In genomic region chr12:92122941-92123779, GRCh38 we compare ENCODE assay signal across 21 cellular contexts. TPM values are rescaled to one million over a fixed set of nuclear protein-coding genes. Genes with fewer than 3 reads are reported as not detected.
DNase-seq lines count a peak whose midpoint lies in the region; ATAC-seq, FAIRE-seq and TF ChIP-seq lines count a peak whose summit lies in the region.
"Had no signal": no experiment of that assay in that cellular context is flagged by ENCODE, and none has a peak within 500 bp of the region (broad histone marks: within the 10 kb centered on the region; RNA-seq: fewer than 3 reads in every experiment).

No MANE protein-coding gene starts in this region.

- no peak overlapping the region for H3K4me3 ChIP-seq in MM.1S (ENCODE audit: low read length)
- H3K4me3 ChIP-seq in K562, result no peak overlapping the region
- no peak overlapping the region for H3K4me3 ChIP-seq in CD4-positive, alpha-beta memory T cell (ENCODE audit: low read length in 2 of 2)
- H3K4me3 ChIP-seq: BLaER1 treated with 17β-estradiol and CSF1 and Interleukin-3, amounts not matched to agents 10 nM and 100 nM; vagina had no signal

- H3K4me1 ChIP-seq in MM.1S (ENCODE audit: low read length) (no peaks in the 10 kb centered on the region), K562 (replicated peaks in 1 of 2; ENCODE audit: control insufficient read depth in 2 of 2, insufficient read depth in 2 of 2, low read length in 2 of 2) (peaks cover 0 to 8% of the 10 kb centered on the region in 2 experiments; a peak in 2 of 5 replicates)
- peaks cover 27% of the 10 kb centered on the region for H3K4me1 ChIP-seq in CD4-positive, alpha-beta memory T cell (ENCODE audit: insufficient read depth, low read length)
- H3K4me1 ChIP-seq: parathyroid adenoma had no signal

- no peaks in the 10 kb centered on the region for H3K27me3 ChIP-seq in MM.1S (replicated peaks; ENCODE audit: insufficient read depth, low read length)
- no peaks in the 10 kb centered on the region for H3K27me3 ChIP-seq in K562 (ENCODE audit: control insufficient read depth in 2 of 2, insufficient read depth in 2 of 2, low read length in 2 of 2)
- no peaks in the 10 kb centered on the region for H3K27me3 ChIP-seq in CD4-positive, alpha-beta memory T cell (ENCODE audit: insufficient read depth, low read length)
- H3K27me3 ChIP-seq: BLaER1 treated with 17β-estradiol and CSF1 and Interleukin-3, amounts not matched to agents 10 nM and 100 nM; vagina had no signal

- DNase-seq in activated naive CD4-positive, alpha-beta T cell treated with anti-CD3 and anti-CD28 coated beads for 36 hours, result no peak
- DNase-seq in activated naive CD4-positive, alpha-beta T cell treated with Interleukin-2 at 50 U/mL for 16 hours, result no peak
- DNase-seq in MM.1S (peak; percentile 5), K562 (ENCODE audit: extremely low read depth in 1 of 4, low spot score in 3 of 4) (no peak), progenitor cell of endocrine pancreas (ENCODE audit: low spot score, unreplicated experiment) (no peak)
- DNase-seq in CD4-positive, alpha-beta memory T cell, result no peak
- DNase-seq: DMS153; effector CD4-positive, alpha-beta T cell; mesenchymal stem cell; NCI-H1092 treated with DMSO at 0.1 percent for 48 hours; NCI-H2081 treated with DMSO at 0.1 percent for 48 hours; NCI-H446 treated with DMSO at 0.1 percent for 48 hours; NK-92 treated with Interleukin-12 subunit alpha and Interleukin-12 subunit beta, amount 100 ng/mL, for 24 hours had no signal

- no peaks in the 10 kb centered on the region for H3K9me2 ChIP-seq in MM.1S (replicated peaks; ENCODE audit: insufficient read depth, low read length)

- H3K27ac ChIP-seq in MM.1S (ENCODE audit: low read length), result no peak overlapping the region
- no peak overlapping the region for H3K27ac ChIP-seq in K562 (ENCODE audit: extremely low read depth, low read depth, low read length)
- H3K27ac ChIP-seq in CD4-positive, alpha-beta memory T cell (ENCODE audit: low read depth, low read length), result no peak overlapping the region
- H3K27ac ChIP-seq: parathyroid adenoma, vagina had no signal

- H4K20me1 ChIP-seq in MM.1S (ENCODE audit: insufficient read depth, low read length) (no peaks in the 10 kb centered on the region), K562 (replicated peaks; ENCODE audit: control insufficient read depth, insufficient read depth, low read length) (no peaks in the 10 kb centered on the region)

- no peak overlapping the region for H3K4me2 ChIP-seq in MM.1S (ENCODE audit: low read depth, low read length)
- no peak overlapping the region for H3K4me2 ChIP-seq in K562 (ENCODE audit: insufficient read depth, low read length)

- ATAC-seq in K562, result peak; percentile 25; the same call in 2 of the 3 replicates
- ATAC-seq in GM19351 (IDR thresholded peaks at IDR 0.05; ENCODE audit: unreplicated experiment), result no peak
- no peak for ATAC-seq in HG03039 (IDR thresholded peaks at IDR 0.05; ENCODE audit: unreplicated experiment)
- ATAC-seq: sciatic nerve had no signal

- H3K9ac ChIP-seq in MM.1S (ENCODE audit: low read length), result no peak overlapping the region
- no peak overlapping the region for H3K9ac ChIP-seq in K562 (ENCODE audit: insufficient read depth in 1 of 2, low read depth in 2 of 2, low read length in 2 of 2)
- H3K9ac ChIP-seq: BLaER1 treated with 17β-estradiol and CSF1 and Interleukin-3, amounts not matched to agents 10 nM and 100 nM; parathyroid adenoma had no signal

- peak overlapping the region; percentile 91 for H3K27ac Mint-ChIP-seq in activated naive CD4-positive, alpha-beta T cell treated with anti-CD3 and anti-CD28 coated beads for 36 hours
- peak overlapping the region; percentile 82 for H3K27ac Mint-ChIP-seq in progenitor cell of endocrine pancreas
- H3K27ac Mint-ChIP-seq in CD4-positive, alpha-beta memory T cell, result peak overlapping the region in 3 of 7 donors; percentile 30 to 83 (median 48)
- H3K27ac Mint-ChIP-seq: activated T-helper 2 cell treated with anti-CD3 and anti-CD28 coated beads, Interferon-gamma antibody, Interleukin-2, Interleukin-4, amounts not matched to agents 10 μg/mL and 5 μg/mL and 100 μg/mL, durations not matched to agents 14 hours and 24 hours and 36 hours had no signal

- H3K4me1 Mint-ChIP-seq in activated naive CD4-positive, alpha-beta T cell treated with anti-CD3 and anti-CD28 coated beads for 36 hours (ENCODE audit: low read depth), result peaks cover 75% of the 10 kb centered on the region
- H3K4me1 Mint-ChIP-seq in progenitor cell of endocrine pancreas (ENCODE audit: low read depth), result peaks cover 42% of the 10 kb centered on the region
- H3K4me1 Mint-ChIP-seq in CD4-positive, alpha-beta memory T cell, result peaks cover 30 to 65% (median 41%) of the 10 kb centered on the region in 4 donors

- peaks cover 63% of the 10 kb centered on the region for H3K79me2 ChIP-seq in MM.1S (ENCODE audit: low read length)
- peaks cover 6% of the 10 kb centered on the region; the same call in 2 of the 3 replicates for H3K79me2 ChIP-seq in K562 (ENCODE audit: control insufficient read depth, insufficient read depth, low read length)
- H3K79me2 ChIP-seq: parathyroid adenoma had no signal

- no peak for FAIRE-seq in K562 (lab: Jason Lieb, UNC)
- FAIRE-seq: H1 had no signal

- H3K36me3 ChIP-seq in MM.1S (replicated peaks; ENCODE audit: insufficient read depth, low read length), result no peaks in the 10 kb centered on the region
- H3K36me3 ChIP-seq in K562 (ENCODE audit: control insufficient read depth, insufficient read depth, low read length), result peaks cover 3% of the 10 kb centered on the region; the same call in 1 of the 3 replicates
- H3K36me3 ChIP-seq in CD4-positive, alpha-beta memory T cell (ENCODE audit: insufficient read depth, low read length), result peaks cover 2% of the 10 kb centered on the region
- H3K36me3 ChIP-seq: vagina had no signal

- intact Hi-C loops in activated naive CD4-positive, alpha-beta T cell treated with anti-CD3 and anti-CD28 coated beads for 36 hours (cut with micrococcal nuclease), result no loop called here
- intact Hi-C loops in K562 (cut with micrococcal nuclease), result no loop called here
- intact Hi-C loops in CD4-positive, alpha-beta memory T cell (cut with micrococcal nuclease), result loop anchor here (1.0 kb wide), 1 partner anchor 12 kb away; no protein-coding TSS in a partner anchor

- TF ChIP-seq EP300 in K562 (IDR thresholded peaks at IDR 0.05; ENCODE audit: low read length), result no peak

- no peaks in the 10 kb centered on the region for H3K27me3 Mint-ChIP-seq in activated naive CD4-positive, alpha-beta T cell treated with anti-CD3 and anti-CD28 coated beads for 36 hours (ENCODE audit: low read depth)
- no peaks in the 10 kb centered on the region for H3K27me3 Mint-ChIP-seq in progenitor cell of endocrine pancreas
- H3K27me3 Mint-ChIP-seq in CD4-positive, alpha-beta memory T cell, result no peaks in the 10 kb centered on the region

- TF ChIP-seq POLR2A in K562 (conservative IDR thresholded peaks at IDR 0.05), result no peak

- TF ChIP-seq CTCF in MM.1S (IDR thresholded peaks at IDR 0.05; ENCODE audit: low read length) (no peak), K562 (IDR thresholded peaks at IDR 0.05 in 2 of 3, conservative IDR thresholded peaks at IDR 0.05 in 1 of 3; ENCODE audit: insufficient read depth in 2 of 3, low read depth in 1 of 3, low read length in 3 of 3) (no peak), progenitor cell of endocrine pancreas (IDR thresholded peaks at IDR 0.05; ENCODE audit: unreplicated experiment) (no peak)

- no peak overlapping the region for H2AFZ ChIP-seq in MM.1S (ENCODE audit: low read length)
- H2AFZ ChIP-seq in K562 (ENCODE audit: low read depth, low read length), result no peak overlapping the region
- H2AFZ ChIP-seq: parathyroid adenoma had no signal

- peaks cover 46% of the 10 kb centered on the region for H3K36me3 Mint-ChIP-seq in activated naive CD4-positive, alpha-beta T cell treated with anti-CD3 and anti-CD28 coated beads for 36 hours (ENCODE audit: low read depth)
- peaks cover 31% of the 10 kb centered on the region for H3K36me3 Mint-ChIP-seq in progenitor cell of endocrine pancreas (ENCODE audit: insufficient read depth)
- H3K36me3 Mint-ChIP-seq in CD4-positive, alpha-beta memory T cell, result peaks cover 52 to 61% of the 10 kb centered on the region in 2 donors

- WGBS in K562 (ENCODE audit: insufficient coverage, low coverage, missing lambda C conversion rate), result 70% methylated on average over 4 of the region's 4 CpGs

- peaks cover 10% of the 10 kb centered on the region for H3K9me3 Mint-ChIP-seq in activated naive CD4-positive, alpha-beta T cell treated with anti-CD3 and anti-CD28 coated beads for 36 hours
- H3K9me3 Mint-ChIP-seq in progenitor cell of endocrine pancreas (ENCODE audit: low read depth), result peaks cover 19% of the 10 kb centered on the region
- peaks cover 3 to 33% (median 26%) of the 10 kb centered on the region in 8 donors for H3K9me3 Mint-ChIP-seq in CD4-positive, alpha-beta memory T cell

- CTCF ChIA-PET in activated naive CD4-positive, alpha-beta T cell treated with anti-CD3 and anti-CD28 coated beads for 36 hours (lab: Charles Lee), result interaction anchor here (0.5 to 1.4 kb wide), 2 partner anchors 9 to 381 kb away, joined by 3 to 5 read pairs; no protein-coding TSS in a partner anchor
- CTCF ChIA-PET in K562 (lab: Yijun Ruan, JAX; ENCODE audit: low intra/inter-chr PET ratio), result no interaction called here
- CTCF ChIA-PET in CD4-positive, alpha-beta memory T cell (lab: Charles Lee; ENCODE audit: partially characterized antibody), result interaction anchor here (0.8 kb wide), 1 partner anchor 12 kb away, joined by 3 read pairs; no protein-coding TSS in a partner anchor

- H3K9me1 ChIP-seq in K562 (ENCODE audit: control insufficient read depth, insufficient read depth, low read length), result no peaks in the 10 kb centered on the region

- in situ Hi-C loops in K562 (cut with MboI), result no loop called here

- POLR2A ChIA-PET in K562 (lab: Yijun Ruan, JAX), result interaction anchor here (0.6 to 5.6 kb wide), 4 partner anchors 11 to 30 kb away, joined by 3 to 32 read pairs (median 4); partner anchors contain the start of gene BTG1
- POLR2A ChIA-PET in CD4-positive, alpha-beta memory T cell (lab: Charles Lee; ENCODE audit: partially characterized antibody), result interaction anchor here (1.0 to 7.8 kb wide), 6 partner anchors 10 to 93 kb away, joined by 3 to 54 read pairs (median 8); partner anchors contain the start of gene BTG1

- H3F3A ChIP-seq in MM.1S (ENCODE audit: insufficient read depth, low read length), result no peaks in the 10 kb centered on the region

- no peak for TF ChIP-seq RAD21 in K562 (CRISPR knock-in tag; conservative IDR thresholded peaks at IDR 0.05 in 1 of 2, IDR thresholded peaks at IDR 0.05 in 1 of 2)

- BruUV-seq in K562 (replicated peaks; lab: Mats Ljungman, UMichigan), result no TSS peak

- H3K9me3 ChIP-seq in MM.1S (replicated peaks; ENCODE audit: insufficient read depth, low read length), result no peaks in the 10 kb centered on the region
- no peaks in the 10 kb centered on the region for H3K9me3 ChIP-seq in K562 (replicated peaks; ENCODE audit: control insufficient read depth, insufficient read depth, low read depth, low read length)
- no peaks in the 10 kb centered on the region for H3K9me3 ChIP-seq in CD4-positive, alpha-beta memory T cell (ENCODE audit: control insufficient read depth in 1 of 2, low read length in 2 of 2)
- H3K9me3 ChIP-seq: vagina had no signal

- peak overlapping the region; percentile 34 for H3K4me3 Mint-ChIP-seq in activated naive CD4-positive, alpha-beta T cell treated with anti-CD3 and anti-CD28 coated beads for 36 hours
- H3K4me3 Mint-ChIP-seq in progenitor cell of endocrine pancreas (ENCODE audit: low read depth), result no peak overlapping the region
- no peak overlapping the region for H3K4me3 Mint-ChIP-seq in CD4-positive, alpha-beta memory T cell

RNA-seq across cellular contexts. Expression of gene BTG1, which starts 22.5 kb away (rescaled TPM):
- 100 to 1,000 TPM; 218 to 223 TPM for total RNA-seq in activated naive CD4-positive, alpha-beta T cell treated with anti-CD3 and anti-CD28 coated beads for 36 hours
- total RNA-seq in K562 (2011; cell fraction: chromatin; rRNA removed; ENCODE audit: low replicate concordance), result 25.9 and 32.5 TPM in 2 replicates
- total RNA-seq in K562 (2011; cell fraction: nucleolus; rRNA removed), result 9.2 and 10.9 TPM in 2 replicates
- total RNA-seq in K562 (2011; cell fraction: nucleoplasm; rRNA removed), result 21.7 and 32.1 TPM in 2 replicates
- total RNA-seq in K562 (2014; rRNA removed) (4.3 and 4.5 TPM in 2 replicates), K562 (2014; rRNA removed; fragmentation: Illumina TruSeq; extraction: Trizol) (8.0 and 9.9 TPM in 2 replicates), K562 (2015; rRNA removed; fragmentation: Illumina TruSeq; extraction: Trizol) (4.9 and 6.4 TPM in 2 replicates), K562 (2021) (28.6 and 29.5 TPM in 2 replicates), progenitor cell of endocrine pancreas (162 and 164 TPM in 2 replicates)
- polyA plus RNA-seq in K562 (2011; rRNA removed) (9.0 and 27.0 TPM in 2 replicates), K562 (2014; fragmentation: Illumina TruSeq; extraction: Trizol) (7.5 and 12.8 TPM in 2 replicates), K562 (2014; fragmentation: Nextera tagmentation; extraction: Ambion mirVana) (1 to 10 TPM; 3.7 to 4.3 TPM), K562 (2014; rRNA removed) (7.1 and 7.4 TPM in 2 replicates)
- polyA plus RNA-seq in K562 (2011; cell fraction: cytosol; rRNA removed), result 7.9 and 16.8 TPM in 2 replicates
- polyA plus RNA-seq in K562 (2011; cell fraction: nucleus; rRNA removed), result 10.7 and 29.8 TPM in 2 replicates
- 15.3 and 42.8 TPM in 2 replicates for polyA plus RNA-seq in K562 (2012)
- 17.2 and 33.9 TPM in 2 replicates for polyA minus RNA-seq in K562 (2011; rRNA and poly(A)+ RNA removed)
- 13.6 and 28.9 TPM in 2 replicates for polyA minus RNA-seq in K562 (2011; cell fraction: cytosol; rRNA and poly(A)+ RNA removed)
- 11.0 and 40.8 TPM in 2 replicates for polyA minus RNA-seq in K562 (2011; cell fraction: nucleus; rRNA and poly(A)+ RNA removed)
- 100 to 1,000 TPM; 431 to 469 TPM for total RNA-seq in CD4-positive, alpha-beta memory T cell
- 100 to 1,000 TPM; 339 to 765 TPM for polyA plus RNA-seq in CD4-positive, alpha-beta memory T cell
